1 cellular context compared by ENCODE assay signal in genomic region chr13:37375071-37375470, GRCh38.
TF ChIP-seq lines count a peak whose summit lies in the region.

No MANE protein-coding gene starts in this region.

TF ChIP-seq in IMR-90, 13 proteins besides CTCF, POLR2A, EP300 and RAD21 (continued from another document):
- TF ChIP-seq RCOR1 (IDR thresholded peaks at IDR 0.05; ENCODE audit: insufficient replicate concordance, low read length), result no peak
